22 cellular contexts compared by ENCODE assay signal in the genomic region with DNA sequence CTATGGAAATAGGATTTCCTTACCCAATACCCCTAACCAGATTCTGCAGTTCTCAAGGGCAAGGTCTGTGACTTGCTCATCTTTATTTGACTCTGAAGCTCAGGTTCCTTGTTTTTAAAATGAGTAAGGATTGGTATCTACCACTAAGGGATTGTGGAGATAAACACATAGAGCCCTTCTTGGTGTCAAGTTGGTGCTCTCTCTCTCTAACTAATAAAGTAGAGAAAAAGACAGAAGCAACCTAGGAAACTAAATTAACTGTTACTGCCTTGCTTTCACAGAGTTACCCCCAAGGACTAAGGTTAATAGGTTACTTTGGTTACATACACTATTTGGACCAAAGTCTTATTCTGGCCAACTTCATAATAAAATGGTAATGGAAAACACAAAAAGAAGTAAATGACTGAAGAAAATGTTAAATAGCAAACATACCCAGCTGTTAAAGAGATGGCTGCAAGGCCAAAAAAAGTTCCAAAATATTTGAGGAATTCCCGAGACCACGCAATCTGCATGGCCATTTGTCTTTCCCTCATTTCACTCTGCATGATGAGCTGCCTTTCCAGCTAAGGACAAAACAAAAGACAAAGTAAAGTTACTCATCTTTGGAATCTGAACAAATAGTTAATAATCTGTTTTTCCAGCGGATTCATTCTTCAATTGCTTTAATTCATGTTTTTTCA. TPM values are rescaled to one million over a fixed set of nuclear protein-coding genes. Genes with fewer than 3 reads are reported as not detected.
"Had no signal": no experiment of that assay in that cellular context is flagged by ENCODE, and none has a peak within 500 bp of the region (broad histone marks: within the 10 kb centered on the region; RNA-seq: fewer than 3 reads in every experiment).

No MANE protein-coding gene starts in this region.

- ATAC-seq: effector memory CD8-positive, alpha-beta T cell; foreskin keratinocyte; mucosa of descending colon; natural killer cell treated with Interleukin-12 subunit alpha and Interleukin-12 subunit beta and Interleukin-15 and Interleukin-18, amount 100 ng/mL, for 72 hours; pancreas; right cardiac atrium had no signal

- H3K27ac Mint-ChIP-seq: dendritic cell treated with granulocyte-macrophage colony-stimulating factor and Interleukin-4, amounts not matched to agents 40 ng/mL and 50 ng/mL, for 4 days; effector memory CD8-positive, alpha-beta T cell; natural killer cell treated with Interleukin-12 subunit alpha and Interleukin-12 subunit beta and Interleukin-15 and Interleukin-18, amount 100 ng/mL, for 72 hours; progenitor cell of endocrine pancreas; type B pancreatic cell had no signal

- H3K27me3 ChIP-seq: esophagus muscularis mucosa, foreskin keratinocyte, hepatocyte, pancreas, suprapubic skin, thyroid gland had no signal

- H3K9me3 Mint-ChIP-seq: dendritic cell treated with granulocyte-macrophage colony-stimulating factor and Interleukin-4, amounts not matched to agents 40 ng/mL and 50 ng/mL, for 4 days; effector memory CD8-positive, alpha-beta T cell; type B pancreatic cell had no signal

- H3K4me3 ChIP-seq: esophagus muscularis mucosa, hepatocyte, mucosa of descending colon, pancreas, smooth muscle cell, suprapubic skin, thyroid gland had no signal

- H3K4me2 ChIP-seq: hepatocyte, smooth muscle cell had no signal

- H3K4me1 ChIP-seq: pancreas, suprapubic skin, thyroid gland had no signal

- H3K9me3 ChIP-seq: esophagus muscularis mucosa, mucosa of descending colon, pancreas, suprapubic skin, thyroid gland had no signal

- H3K36me3 ChIP-seq: pancreas, thyroid gland had no signal

- H3K4me3 Mint-ChIP-seq: dendritic cell treated with granulocyte-macrophage colony-stimulating factor and Interleukin-4, amounts not matched to agents 40 ng/mL and 50 ng/mL, for 4 days; effector memory CD8-positive, alpha-beta T cell; natural killer cell treated with Interleukin-12 subunit alpha and Interleukin-12 subunit beta and Interleukin-15 and Interleukin-18, amount 100 ng/mL, for 72 hours; type B pancreatic cell had no signal

- H3K27ac ChIP-seq: epithelial cell of prostate, esophagus muscularis mucosa, foreskin keratinocyte, hepatocyte, pancreas, suprapubic skin, thyroid gland had no signal

- H3K27me3 Mint-ChIP-seq: dendritic cell treated with granulocyte-macrophage colony-stimulating factor and Interleukin-4, amounts not matched to agents 40 ng/mL and 50 ng/mL, for 4 days; effector memory CD8-positive, alpha-beta T cell; natural killer cell treated with Interleukin-12 subunit alpha and Interleukin-12 subunit beta and Interleukin-15 and Interleukin-18, amount 100 ng/mL, for 72 hours; progenitor cell of endocrine pancreas; type B pancreatic cell had no signal

- FAIRE-seq: pancreas, urothelium cell line had no signal

- H2AFZ ChIP-seq: hepatocyte had no signal

- DNase-seq: effector memory CD8-positive, alpha-beta T cell; foreskin keratinocyte; kidney glomerular epithelial cell; mucosa of descending colon; occipital lobe; pancreas; right cardiac atrium; stimulated activated CD4-positive, alpha-beta T cell treated with anti-CD3 and anti-CD28 coated beads, Interleukin-2, amount 100 ng/mL, for 48 hours; stimulated activated naive CD4-positive, alpha-beta T cell treated with Interleukin-2 at 50 U/mL for 16 hours; thyroid gland had no signal

- H3K79me2 ChIP-seq: hepatocyte had no signal

RNA-seq across cellular contexts. Expression of a gene that starts 21.8 kb away (rescaled TPM):
- total RNA-seq: esophagus muscularis mucosa, hepatocyte, lung microvascular endothelial cell, pancreas, smooth muscle cell, suprapubic skin had no signal
- polyA plus RNA-seq: liver, pancreas, smooth muscle cell had no signal

RNA-seq across cellular contexts. Expression of a gene that starts 57.0 kb away (rescaled TPM):
- total RNA-seq: esophagus muscularis mucosa, occipital lobe, suprapubic skin, thyroid gland had no signal
- polyA plus RNA-seq: liver had no signal
